In the genomic region with DNA sequence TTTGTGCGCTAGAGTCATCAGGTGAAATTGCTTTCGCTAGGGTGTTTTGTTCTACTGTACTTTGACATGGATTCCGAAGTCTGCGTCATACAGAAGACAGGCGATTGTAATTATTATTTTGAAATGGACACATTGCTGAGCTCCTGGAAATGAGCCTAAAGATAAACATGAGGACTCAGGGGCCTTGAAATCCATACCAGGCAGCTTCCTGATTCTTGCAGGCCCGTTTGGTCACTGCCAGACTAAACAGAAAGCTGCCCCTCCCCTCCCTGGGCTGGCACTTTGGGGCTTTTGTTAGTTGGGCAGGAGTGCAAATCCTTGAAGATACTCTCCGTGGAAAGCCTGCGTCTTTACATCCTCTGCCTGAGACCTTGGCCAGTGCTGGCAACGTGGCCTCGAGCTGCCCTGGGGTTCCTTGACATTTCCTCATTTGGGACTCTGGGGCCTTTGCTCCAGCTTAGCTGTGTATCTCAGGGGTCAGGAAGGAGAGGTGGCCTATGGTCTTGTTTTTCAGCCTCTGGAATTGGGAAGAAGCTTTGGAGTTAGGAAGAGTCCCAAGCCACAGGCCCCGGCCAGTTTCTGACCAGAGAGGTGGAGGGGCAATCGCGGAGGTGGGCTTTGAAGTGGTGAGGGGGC, we compare ENCODE assay signal across 18 cellular contexts. TPM values are rescaled to one million over a fixed set of nuclear protein-coding genes. Genes with fewer than 3 reads are reported as not detected.
DNase-seq lines count a peak whose midpoint lies in the region; ATAC-seq and TF ChIP-seq lines count a peak whose summit lies in the region.
"Had no signal": no experiment of that assay in that cellular context is flagged by ENCODE, and none has a peak within 500 bp of the region (broad histone marks: within the 10 kb centered on the region; RNA-seq: fewer than 3 reads in every experiment).

No MANE protein-coding gene starts in this region.

- H3K18ac ChIP-seq in mesenchymal stem cell (ENCODE audit: low read depth in 1 of 2, low read length in 2 of 2) = peak overlapping the region in 1 of 2 experiments; percentile 1

- H3K14ac ChIP-seq in mesenchymal stem cell (ENCODE audit: low read length in 2 of 2) = no peak overlapping the region

- no peak overlapping the region for H4K8ac ChIP-seq in mesenchymal stem cell (ENCODE audit: low read length)

- H3K4me2 ChIP-seq in mesenchymal stem cell (ENCODE audit: low read length, poor library complexity, severe bottlenecking) = no peak overlapping the region
- H3K4me2 ChIP-seq: BLaER1 had no signal

- H3K4me1 Mint-ChIP-seq in CD4-positive, alpha-beta memory T cell = no peaks in the 10 kb centered on the region
- no peaks in the 10 kb centered on the region for H3K4me1 Mint-ChIP-seq in stimulated activated naive B cell treated with anti-CD40 and anti-IgM and Interleukin-4, amounts not matched to agents 10 μg/mL and 1 μg/mL and 100 μg/mL, for 72 hours

- no peak for TF ChIP-seq CTCF in AG04450 (IDR thresholded peaks at IDR 0.05; ENCODE audit: low read depth, low read length)

- peak overlapping the region in 1 of 2 experiments; percentile 29 for H2BK12ac ChIP-seq in mesenchymal stem cell (ENCODE audit: low read length in 2 of 2)

- no peaks in the 10 kb centered on the region for H3K27me3 ChIP-seq in AG04450 (ENCODE audit: control insufficient read depth, insufficient read depth, low read length)
- H3K27me3 ChIP-seq in mesenchymal stem cell (ENCODE audit: control insufficient read depth in 1 of 2, insufficient read depth in 1 of 2, low read length in 2 of 2) = no peaks in the 10 kb centered on the region
- H3K27me3 ChIP-seq in CD4-positive, alpha-beta memory T cell (ENCODE audit: insufficient read depth, low read length) = no peaks in the 10 kb centered on the region
- H3K27me3 ChIP-seq: BLaER1 had no signal

- 83% methylated on average over 13 of the region's 13 CpGs for WGBS in mesenchymal stem cell

- peaks cover 3 to 4% of the 10 kb centered on the region in 2 donors for H3K27me3 Mint-ChIP-seq in CD4-positive, alpha-beta memory T cell
- peaks cover 13% of the 10 kb centered on the region in 2 donors for H3K27me3 Mint-ChIP-seq in stimulated activated naive B cell treated with anti-CD40 and anti-IgM and Interleukin-4, amounts not matched to agents 10 μg/mL and 1 μg/mL and 100 μg/mL, for 72 hours

- H3K4me3 Mint-ChIP-seq in CD4-positive, alpha-beta memory T cell = no peak overlapping the region
- no peak overlapping the region for H3K4me3 Mint-ChIP-seq in stimulated activated naive B cell treated with anti-CD40 and anti-IgM and Interleukin-4, amounts not matched to agents 10 μg/mL and 1 μg/mL and 100 μg/mL, for 72 hours
- H3K4me3 Mint-ChIP-seq: activated T-cell treated with anti-CD3 and anti-CD28 coated beads, Interleukin-2, amount 50 U/mL, for 24 hours had no signal

- H2BK120ac ChIP-seq in mesenchymal stem cell (ENCODE audit: low read depth, low read length) = no peak overlapping the region

- H3K36me3 ChIP-seq in mesenchymal stem cell (ENCODE audit: control insufficient read depth in 1 of 2, insufficient read depth in 2 of 2, low read depth in 1 of 2, low read length in 2 of 2) = no peaks in the 10 kb centered on the region
- no peaks in the 10 kb centered on the region for H3K36me3 ChIP-seq in CD4-positive, alpha-beta memory T cell (ENCODE audit: insufficient read depth, low read length)
- H3K36me3 ChIP-seq: BLaER1 had no signal

- H3K9ac ChIP-seq in mesenchymal stem cell (ENCODE audit: low read length) = no peak overlapping the region
- H3K9ac ChIP-seq: BLaER1 had no signal

- H2BK5ac ChIP-seq in mesenchymal stem cell (ENCODE audit: low read depth, low read length, poor library complexity, severe bottlenecking) = no peak overlapping the region

- no peaks in the 10 kb centered on the region for H3K79me1 ChIP-seq in mesenchymal stem cell (replicated peaks; ENCODE audit: low read length, poor library complexity, severe bottlenecking)

- H2AFZ ChIP-seq in mesenchymal stem cell (ENCODE audit: low read depth, low read length) = no peak overlapping the region

- peak overlapping the region; percentile 16 for H2AK5ac ChIP-seq in mesenchymal stem cell (ENCODE audit: low read length, severe bottlenecking)

- H3K4me1 ChIP-seq in mesenchymal stem cell (ENCODE audit: control insufficient read depth, insufficient read depth, low read depth, low read length) = peaks cover 22% of the 10 kb centered on the region
- no peaks in the 10 kb centered on the region for H3K4me1 ChIP-seq in CD4-positive, alpha-beta memory T cell (ENCODE audit: insufficient read depth, low read length)

- no peak overlapping the region for H3K23ac ChIP-seq in mesenchymal stem cell (ENCODE audit: low read length in 2 of 2)

- ATAC-seq in stimulated activated naive B cell treated with anti-CD40 and anti-IgM and Interleukin-4, amounts not matched to agents 10 μg/mL and 1 μg/mL and 100 μg/mL, for 72 hours (replicated peaks) = no peak
- ATAC-seq: PC-3 had no signal

- no peak overlapping the region for H3K27ac Mint-ChIP-seq in CD4-positive, alpha-beta memory T cell
- no peak overlapping the region for H3K27ac Mint-ChIP-seq in stimulated activated naive B cell treated with anti-CD40 and anti-IgM and Interleukin-4, amounts not matched to agents 10 μg/mL and 1 μg/mL and 100 μg/mL, for 72 hours
- H3K27ac Mint-ChIP-seq: activated T-cell treated with anti-CD3 and anti-CD28 coated beads, Interleukin-2, amount 50 U/mL, for 24 hours had no signal

- H3K4ac ChIP-seq in mesenchymal stem cell (ENCODE audit: low read depth in 1 of 2, low read length in 2 of 2) = no peak overlapping the region

- H3K27ac ChIP-seq in AG04450 (ENCODE audit: low read depth, low read length) (peak overlapping the region; percentile 55), mesenchymal stem cell (ENCODE audit: low read length, poor library complexity, severe bottlenecking) (no peak overlapping the region)
- H3K27ac ChIP-seq in CD4-positive, alpha-beta memory T cell (ENCODE audit: low read depth, low read length) = no peak overlapping the region
- H3K27ac ChIP-seq: BLaER1 had no signal

- H3K36me3 Mint-ChIP-seq in CD4-positive, alpha-beta memory T cell = no peaks in the 10 kb centered on the region
- H3K36me3 Mint-ChIP-seq in stimulated activated naive B cell treated with anti-CD40 and anti-IgM and Interleukin-4, amounts not matched to agents 10 μg/mL and 1 μg/mL and 100 μg/mL, for 72 hours = no peaks in the 10 kb centered on the region

- H3K9me3 ChIP-seq in AG04450 (ENCODE audit: control insufficient read depth, insufficient read depth, low read length) (no peaks in the 10 kb centered on the region), mesenchymal stem cell (ENCODE audit: control insufficient read depth, low read length) (no peaks in the 10 kb centered on the region)
- H3K9me3 ChIP-seq in CD4-positive, alpha-beta memory T cell (ENCODE audit: control insufficient read depth in 1 of 2, low read length in 2 of 2) = no peaks in the 10 kb centered on the region
- H3K9me3 ChIP-seq: BLaER1 had no signal

- H3K9me3 Mint-ChIP-seq in CD4-positive, alpha-beta memory T cell = no peaks in the 10 kb centered on the region
- no peaks in the 10 kb centered on the region for H3K9me3 Mint-ChIP-seq in stimulated activated naive B cell treated with anti-CD40 and anti-IgM and Interleukin-4, amounts not matched to agents 10 μg/mL and 1 μg/mL and 100 μg/mL, for 72 hours
- H3K9me3 Mint-ChIP-seq: activated T-cell treated with anti-CD3 and anti-CD28 coated beads, Interleukin-2, amount 50 U/mL, for 24 hours had no signal

- H3K4me3 ChIP-seq in AG04450 (ENCODE audit: low read depth, low read length) (no peak overlapping the region), mesenchymal stem cell (ENCODE audit: insufficient read depth in 1 of 2, low read depth in 1 of 2, low read length in 2 of 2) (no peak overlapping the region)
- no peak overlapping the region for H3K4me3 ChIP-seq in CD4-positive, alpha-beta memory T cell (ENCODE audit: low read length in 2 of 2)
- H3K4me3 ChIP-seq: BLaER1 had no signal

- CTCF ChIA-PET in AG04450 (lab: Charles Lee) = interaction anchor here (0.7 to 2.0 kb wide), 5 partner anchors 10 to 413 kb away, joined by 3 to 6 read pairs (median 3); no protein-coding TSS in a partner anchor
- CTCF ChIA-PET in CD4-positive, alpha-beta memory T cell (lab: Charles Lee; ENCODE audit: partially characterized antibody) = interaction anchor here (0.7 to 1.3 kb wide), 2 partner anchors 10 to 11 kb away, joined by 3 to 8 read pairs; no protein-coding TSS in a partner anchor

- H2BK15ac ChIP-seq in mesenchymal stem cell (ENCODE audit: low read depth, poor library complexity, severe bottlenecking) = no peak overlapping the region

- intact Hi-C loops in CD4-positive, alpha-beta memory T cell (cut with micrococcal nuclease) = no loop called here

- DNase-seq in AG04450 (ENCODE audit: low read depth, low spot score) (peak; percentile 65), HT1080 (ENCODE audit: low read depth) (peak; percentile 7), dedifferentiated amniotic fluid mesenchymal stem cell (ENCODE audit: extremely low spot score) (peak; percentile 43), mesenchymal stem cell (peak; percentile 27), NCI-H1105 treated with DMSO at 0.1 percent for 48 hours (lab: John Stamatoyannopoulos, UW) (no peak), NCI-H2107 treated with DMSO at 0.1 percent for 48 hours (lab: John Stamatoyannopoulos, UW; ENCODE audit: unreplicated experiment) (no peak)
- no peak for DNase-seq in CD4-positive, alpha-beta memory T cell
- no peak for DNase-seq in stimulated activated naive B cell treated with anti-CD40 and anti-IgM and Interleukin-4, amounts not matched to agents 10 μg/mL and 1 μg/mL and 100 μg/mL, for 72 hours
- DNase-seq: activated CD4-positive, alpha-beta T cell treated with anti-CD3 and anti-CD28 coated beads for 1 hour; activated T-cell treated with anti-CD3 and anti-CD28 coated beads, Interleukin-2, amount 50 U/mL, for 24 hours; DND-41; NCI-H226; occipital lobe had no signal

- POLR2A ChIA-PET in AG04450 (lab: Yijun Ruan, JAX) = interaction anchor here (0.5 to 1.1 kb wide), 4 partner anchors 9 to 372 kb away, joined by 3 to 6 read pairs (median 4); no protein-coding TSS in a partner anchor
- POLR2A ChIA-PET in CD4-positive, alpha-beta memory T cell (lab: Charles Lee; ENCODE audit: partially characterized antibody) = no interaction called here

- H4K91ac ChIP-seq in mesenchymal stem cell (ENCODE audit: low read length) = no peak overlapping the region

RNA-seq across cellular contexts. Expression of gene KCNE2, which starts 26.9 kb away (rescaled TPM):
- not detected in 2 replicates for polyA plus RNA-seq in AG04450 (2011; rRNA removed)
- polyA minus RNA-seq in AG04450 (2011; rRNA and poly(A)+ RNA removed) = not detected in 2 replicates
- not detected in 2 replicates for total RNA-seq in HT1080 (2014; rRNA removed; shearing (Covaris generic))
- polyA plus RNA-seq in HT1080 (2015; cell fraction: cytosol; rRNA removed) = not detected in 2 replicates
- not detected in 2 replicates for polyA plus RNA-seq in HT1080 (2015; cell fraction: nucleus; rRNA removed)
- 0.04 TPM for polyA plus RNA-seq in mesenchymal stem cell (2013, experiment 1 of 2)
- polyA plus RNA-seq in mesenchymal stem cell (2013, experiment 2 of 2) = not detected
- total RNA-seq in CD4-positive, alpha-beta memory T cell = not detected
- under 1 TPM; 0.29 to 0.63 TPM for polyA plus RNA-seq in CD4-positive, alpha-beta memory T cell
- total RNA-seq: LHCN-M2; mesenteric fat pad; occipital lobe; PC-3; T-helper 1 cell treated with Interleukin-12 subunit alpha and Interleukin-12 subunit beta and Interleukin-4 antibody, amounts not matched to agents 30 ng/mL and 1 ng/mL, for 36 hours had no signal

RNA-seq across cellular contexts. Expression of gene SMIM11, which starts 38.4 kb away (rescaled TPM):
- 7.5 and 15.1 TPM in 2 replicates for polyA plus RNA-seq in AG04450 (2011; rRNA removed)
- polyA minus RNA-seq in AG04450 (2011; rRNA and poly(A)+ RNA removed) = 4.4 and 6.5 TPM in 2 replicates
- 31.8 and 38.8 TPM in 2 replicates for total RNA-seq in HT1080 (2014; rRNA removed; shearing (Covaris generic))
- 9.0 and 23.5 TPM in 2 replicates for polyA plus RNA-seq in HT1080 (2015; cell fraction: cytosol; rRNA removed)
- 2.5 and 2.8 TPM in 2 replicates for polyA plus RNA-seq in HT1080 (2015; cell fraction: nucleus; rRNA removed)
- 10.8 TPM for polyA plus RNA-seq in mesenchymal stem cell (2013, experiment 1 of 2)
- polyA plus RNA-seq in mesenchymal stem cell (2013, experiment 2 of 2) = 11.4 TPM
- total RNA-seq in CD4-positive, alpha-beta memory T cell = 10 to 100 TPM in 1 of 2 experiments, 1 to 10 TPM in 1; 8.4 to 12.1 TPM
- polyA plus RNA-seq in CD4-positive, alpha-beta memory T cell = 10 to 100 TPM in 1 of 2 donors, 1 to 10 TPM in 1; 4.9 to 18.5 TPM

Comparison
In these comparisons a context has a peak if more than half of its experiments do, and no peak if none do; other contexts are left out.
1. DNase-seq: peak in AG04450 (single experiment), HT1080 (single experiment), dedifferentiated amniotic fluid mesenchymal stem cell (single experiment) and mesenchymal stem cell (single experiment); none in NCI-H1105 treated with DMSO at 0.1 percent for 48 hours (single experiment), CD4-positive, alpha-beta memory T cell (0 of 5), NCI-H2107 treated with DMSO at 0.1 percent for 48 hours (single experiment) and stimulated activated naive B cell treated with anti-CD40 and anti-IgM and Interleukin-4, amounts not matched to agents 10 μg/mL and 1 μg/mL and 100 μg/mL, for 72 hours (single experiment).